In genomic region chr2:174750923-174751441, GRCh38 we compare ENCODE assay signal across 10 cellular contexts. TPM values are rescaled to one million over a fixed set of nuclear protein-coding genes. Genes with fewer than 3 reads are reported as not detected.
DNase-seq lines count a peak whose midpoint lies in the region; ATAC-seq and TF ChIP-seq lines count a peak whose summit lies in the region.
"Had no signal": no experiment of that assay in that cellular context is flagged by ENCODE, and none has a peak within 500 bp of the region (broad histone marks: within the 10 kb centered on the region; RNA-seq: fewer than 3 reads in every experiment).

No MANE protein-coding gene starts in this region.

- no peaks in the 10 kb centered on the region for H3K36me3 ChIP-seq in mammary epithelial cell (ENCODE audit: insufficient read depth, low read length)
- H3K36me3 ChIP-seq in esophagus muscularis mucosa: no peaks in the 10 kb centered on the region

- 87% methylated on average over 5 of the region's 5 CpGs for WGBS in mammary epithelial cell (ENCODE audit: low coverage, missing lambda C conversion rate)
- WGBS in esophagus muscularis mucosa: 77% methylated on average over 5 of the region's 5 CpGs

- H3K9ac ChIP-seq in mammary epithelial cell (ENCODE audit: insufficient read depth, low read length): no peak overlapping the region

- DNase-seq in GM12864 (ENCODE audit: low read depth): peak; percentile 30
- no peak for DNase-seq in mammary epithelial cell
- DNase-seq in SW480 (ENCODE audit: low spot score): no peak
- no peak for DNase-seq in esophagus muscularis mucosa (ENCODE audit: extremely low spot score)
- no peak for DNase-seq in NCI-H1417 treated with DMSO at 0.1 percent for 48 hours (lab: John Stamatoyannopoulos, UW)

- CTCF ChIA-PET in mammary epithelial cell (lab: Charles Lee; ENCODE audit: low non-redundant PET): no interaction called here

- peak; percentile 16 for TF ChIP-seq CTCF in GM12864 (IDR thresholded peaks at IDR 0.05; ENCODE audit: low read depth, low read length, missing control alignments)
- TF ChIP-seq CTCF in mammary epithelial cell (conservative IDR thresholded peaks at IDR 0.05 in 1 of 2, IDR thresholded peaks at IDR 0.05 in 1 of 2; ENCODE audit: extremely low read depth in 1 of 2, insufficient read depth in 1 of 2, low read depth in 1 of 2, low read length in 2 of 2): no peak
- no peak for TF ChIP-seq CTCF in esophagus muscularis mucosa (IDR thresholded peaks at IDR 0.05)

- peak overlapping the region; percentile 2 for H3K4me3 Mint-ChIP-seq in activated naive CD8-positive, alpha-beta T cell

- H3K27me3 ChIP-seq in mammary epithelial cell (ENCODE audit: insufficient read depth, low read length) (no peaks in the 10 kb centered on the region), esophagus muscularis mucosa (no peaks in the 10 kb centered on the region)

- no peak for TF ChIP-seq EP300 in esophagus muscularis mucosa (IDR thresholded peaks at IDR 0.05)

- no peak for TF ChIP-seq POLR2A in esophagus muscularis mucosa (IDR thresholded peaks at IDR 0.05; ENCODE audit: low read depth)

- no peaks in the 10 kb centered on the region for H3K4me1 ChIP-seq in mammary epithelial cell (ENCODE audit: insufficient read depth, low read length)
- H3K4me1 ChIP-seq in esophagus muscularis mucosa: peaks cover 0 to 4% (median 0%) of the 10 kb centered on the region in 4 donors

- no peaks in the 10 kb centered on the region for H3K36me3 Mint-ChIP-seq in activated naive CD8-positive, alpha-beta T cell

- H3K27ac Mint-ChIP-seq in activated naive CD8-positive, alpha-beta T cell: no peak overlapping the region

- no peaks in the 10 kb centered on the region for H3K9me3 Mint-ChIP-seq in activated naive CD8-positive, alpha-beta T cell (ENCODE audit: low read depth)

- H3K4me3 ChIP-seq in GM12864 (ENCODE audit: low read depth, low read length): no peak overlapping the region
- H3K4me3 ChIP-seq in mammary epithelial cell (replicated peaks in 1 of 3; ENCODE audit: insufficient read depth in 1 of 3, low read depth in 2 of 3, low read length in 3 of 3): no peak overlapping the region
- H3K4me3 ChIP-seq in esophagus muscularis mucosa: no peak overlapping the region

- H3K9me3 ChIP-seq in mammary epithelial cell (replicated peaks; ENCODE audit: insufficient read depth, low read length) (no peaks in the 10 kb centered on the region), esophagus muscularis mucosa (no peaks in the 10 kb centered on the region)

- dilution Hi-C loops in mammary epithelial cell (cut with HindIII; ENCODE audit: low sequenced_read_pairs): no loop called here

- no TSS peak for BruUV-seq in mammary epithelial cell (replicated peaks; lab: Mats Ljungman, UMichigan)

- H3K4me1 Mint-ChIP-seq in activated naive CD8-positive, alpha-beta T cell (ENCODE audit: low read depth): peaks cover 32% of the 10 kb centered on the region

- intact Hi-C loops in mammary epithelial cell (cut with micrococcal nuclease) (no loop called here), esophagus muscularis mucosa (cut with DNase I) (no loop called here)

- H2AFZ ChIP-seq in mammary epithelial cell (ENCODE audit: low read depth, low read length): no peak overlapping the region

- H3K27me3 Mint-ChIP-seq in activated naive CD8-positive, alpha-beta T cell: no peaks in the 10 kb centered on the region

- in situ Hi-C loops in mammary epithelial cell (cut with MboI; ENCODE audit: low sequenced_read_pairs in 2 of 2): no loop called here

- H3K4me2 ChIP-seq in mammary epithelial cell (ENCODE audit: insufficient read depth, low read depth, low read length): no peak overlapping the region

- peak; percentile 56 for ATAC-seq in GM21423 (IDR thresholded peaks at IDR 0.05; ENCODE audit: unreplicated experiment)
- peak; percentile 26 for ATAC-seq in HG03469 (IDR thresholded peaks at IDR 0.05; ENCODE audit: unreplicated experiment)

- H4K20me1 ChIP-seq in mammary epithelial cell (ENCODE audit: insufficient read depth, low read length): no peaks in the 10 kb centered on the region

- H3K27ac ChIP-seq in mammary epithelial cell (ENCODE audit: insufficient read depth, low read depth, low read length): no peak overlapping the region
- no peak overlapping the region for H3K27ac ChIP-seq in esophagus muscularis mucosa (replicated peaks in 1 of 4)

- no peaks in the 10 kb centered on the region for H3K79me2 ChIP-seq in mammary epithelial cell (ENCODE audit: insufficient read depth, low read length)

RNA-seq across cellular contexts. Expression of gene CHRNA1, which starts 13.3 kb away (rescaled TPM):
- total RNA-seq in mammary epithelial cell: not detected
- polyA plus RNA-seq in mammary epithelial cell: not detected
- not detected for polyA minus RNA-seq in mammary epithelial cell
- total RNA-seq in esophagus muscularis mucosa: not detected
- total RNA-seq: osteoblast had no signal
- polyA plus RNA-seq: urinary bladder had no signal
